ENCODE assay signal across 1 cellular context in genomic region chr3:61668317-61668864, GRCh38.
TF ChIP-seq lines count a peak whose summit lies in the region.

No MANE protein-coding gene starts in this region.

TF ChIP-seq in WTC11, 78 proteins besides CTCF, POLR2A, EP300 and RAD21 (continued from another document):
- TF ChIP-seq MAX (CRISPR knock-in tag; IDR thresholded peaks at IDR 0.05) (no peak), EMX1 (CRISPR knock-in tag; IDR thresholded peaks at IDR 0.05) (no peak), FOXP1 (CRISPR knock-in tag; IDR thresholded peaks at IDR 0.05; ENCODE audit: borderline replicate concordance) (no peak), ARID4B (CRISPR knock-in tag; IDR thresholded peaks at IDR 0.05; ENCODE audit: borderline replicate concordance) (no peak)
